Comparison of ENCODE assay signal across 9 cellular contexts in the genomic region with DNA sequence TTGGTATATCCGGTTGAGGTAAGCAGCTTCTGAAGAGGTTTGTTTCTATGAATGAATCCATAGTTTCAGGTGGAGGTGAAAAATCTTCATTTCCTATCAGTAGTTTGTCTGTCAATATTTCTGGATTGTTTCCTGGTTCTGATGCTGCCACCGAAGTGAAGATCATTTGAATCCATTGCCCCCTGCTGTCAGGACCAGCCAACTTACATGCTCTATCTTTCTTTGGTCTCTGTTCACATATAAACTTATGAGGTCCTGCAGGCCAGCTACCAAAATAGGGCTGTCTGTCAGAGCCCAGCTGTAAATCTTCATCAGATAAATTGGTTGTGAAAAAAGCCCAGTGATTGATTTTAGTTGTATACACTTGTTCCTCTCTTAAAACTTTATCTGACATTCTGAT. TPM values are rescaled to one million over a fixed set of nuclear protein-coding genes. Genes with fewer than 3 reads are reported as not detected.
DNase-seq lines count a peak whose midpoint lies in the region; ATAC-seq, FAIRE-seq and TF ChIP-seq lines count a peak whose summit lies in the region.
"Had no signal": no experiment of that assay in that cellular context is flagged by ENCODE, and none has a peak within 500 bp of the region (broad histone marks: within the 10 kb centered on the region; RNA-seq: fewer than 3 reads in every experiment).

No MANE protein-coding gene starts in this region.

- TF ChIP-seq RAD21 in GM12878 (IDR thresholded peaks at IDR 0.05; ENCODE audit: insufficient read depth, low read depth, low read length) = peak; percentile 67

- peak overlapping the region; percentile 55 for H2AFZ ChIP-seq in GM12878 (ENCODE audit: control insufficient read depth, low read depth, low read length)
- H2AFZ ChIP-seq: parathyroid adenoma had no signal

- no peaks in the 10 kb centered on the region for H3K79me2 ChIP-seq in GM12878 (ENCODE audit: control insufficient read depth, insufficient read depth, low read length)
- H3K79me2 ChIP-seq: parathyroid adenoma had no signal

- ATAC-seq in GM21737 (IDR thresholded peaks at IDR 0.05; ENCODE audit: unreplicated experiment) (peak; percentile 63), GM12878 (peak; percentile 93), mucosa of descending colon (peak; percentile 65), GM21723 (IDR thresholded peaks at IDR 0.05; ENCODE audit: unreplicated experiment) (no peak)

- H3K36me3 ChIP-seq in GM12878 (ENCODE audit: control insufficient read depth in 2 of 2, insufficient read depth in 2 of 2, low read length in 1 of 2) = no peaks in the 10 kb centered on the region
- H3K36me3 ChIP-seq in mucosa of descending colon (ENCODE audit: low read depth) = no peaks in the 10 kb centered on the region

- peak; percentile 27 for FAIRE-seq in GM12878 (lab: Jason Lieb, UNC)

- peaks cover 15% of the 10 kb centered on the region for H3K4me1 ChIP-seq in GM12878 (ENCODE audit: control insufficient read depth, insufficient read depth, low read length)
- H3K4me1 ChIP-seq in mucosa of descending colon (ENCODE audit: low read depth) = no peaks in the 10 kb centered on the region
- H3K4me1 ChIP-seq: parathyroid adenoma had no signal

- BruUV-seq in GM12878 (replicated peaks; lab: Mats Ljungman, UMichigan) = TSS peak; percentile 69

- TF ChIP-seq CTCF in GM12878 (IDR thresholded peaks at IDR 0.05 in 2 of 3, conservative IDR thresholded peaks at IDR 0.05 in 1 of 3; ENCODE audit: control insufficient read depth in 2 of 3, extremely low read depth in 1 of 3, insufficient read depth in 1 of 3, low read depth in 3 of 3, low read length in 3 of 3) (peak; percentile 55 to 62 (median 57); a peak in 5 of 6 replicates), mucosa of descending colon (IDR thresholded peaks at IDR 0.05) (no peak)

- CTCF ChIA-PET in GM12878 (lab: Yijun Ruan, JAX) = interaction anchor here (0.6 to 2.0 kb wide), 23 partner anchors 8 to 533 kb away, joined by 3 to 22 read pairs (median 4); a partner anchor contains a TSS
- CTCF ChIA-PET in HEK293T (lab: Yijun Ruan, JAX) = no interaction called here

- no peak for TF ChIP-seq POLR2A in GM12878 (IDR thresholded peaks at IDR 0.05; ENCODE audit: low read depth, low read length)

- POLR2A ChIA-PET in GM12878 (lab: Charles Lee) = interaction anchor here (0.5 to 1.5 kb wide), 3 partner anchors 8 to 20 kb away, joined by 3 to 10 read pairs (median 4); no protein-coding TSS in a partner anchor
- POLR2A ChIA-PET in HEK293T (lab: Yijun Ruan, JAX) = no interaction called here

- RAD21 ChIA-PET in GM12878 (lab: Charles Lee; ENCODE audit: unreplicated experiment) = interaction anchor here (0.8 to 2.4 kb wide), 6 partner anchors 58 to 533 kb away, joined by 3 to 10 read pairs (median 4); no protein-coding TSS in a partner anchor

- no peak for TF ChIP-seq EP300 in GM12878 (IDR thresholded peaks at IDR 0.05; ENCODE audit: borderline replicate concordance in 1 of 2, control insufficient read depth in 1 of 2, low read depth in 2 of 2, low read length in 2 of 2)

- intact Hi-C loops in GM12878 (cut with micrococcal nuclease; ENCODE audit: unreplicated experiment) = loop anchor here (2.0 to 5.0 kb wide), 3 partner anchors 126 to 196 kb away; no protein-coding TSS in a partner anchor
- intact Hi-C loops in mucosa of descending colon (cut with DNase I, micrococcal nuclease) = no loop called here

- H3K9ac ChIP-seq in GM12878 (ENCODE audit: control insufficient read depth, insufficient read depth, low read length) = no peak overlapping the region
- H3K9ac ChIP-seq: parathyroid adenoma had no signal

- SMC1A ChIA-PET in GM12878 (lab: Charles Lee; ENCODE audit: uncharacterized antibody, unreplicated experiment) = interaction anchor here (0.7 to 2.3 kb wide), 14 partner anchors 14 to 196 kb away, joined by 3 to 11 read pairs (median 4); a partner anchor contains a TSS

- H3K9me3 ChIP-seq in GM12878 (replicated peaks; ENCODE audit: control insufficient read depth, insufficient read depth, low read length) (no peaks in the 10 kb centered on the region), mucosa of descending colon (no peaks in the 10 kb centered on the region)

- H3K4me3 ChIP-seq in GM12878 (no peak overlapping the region), mucosa of descending colon (no peak overlapping the region)

- H3K4me2 ChIP-seq in GM12878 (ENCODE audit: control insufficient read depth, insufficient read depth) = peak overlapping the region; percentile 70

- H4K20me1 ChIP-seq in GM12878 (ENCODE audit: control insufficient read depth, insufficient read depth) = no peaks in the 10 kb centered on the region

- 0% methylated on average over 2 of the region's 2 CpGs for WGBS in GM12878 (ENCODE audit: insufficient coverage, insufficient replicate concordance, low lambda C conversion rate, missing lambda C conversion rate)

- DNase-seq in activated CD8-positive, alpha-beta memory T cell treated with anti-CD3 and anti-CD28 coated beads, Interleukin-2, amount 50 U/mL, for 4 hours = peak; percentile 47
- DNase-seq in activated CD8-positive, alpha-beta memory T cell treated with anti-CD3 and anti-CD28 coated beads for 24 hours = no peak
- DNase-seq in NCI-H146 (lab: John Stamatoyannopoulos, UW) (peak; percentile 9), GM12878 (ENCODE audit: low read depth, low spot score) (peak; percentile 60), mucosa of descending colon (peak in 2 of 3 donors; percentile 34 to 69), HEK293T (ENCODE audit: extremely low spot score) (no peak)

- in situ Hi-C loops in GM12878 (cut with MboI) = loop anchor here (25.0 kb wide), 1 partner anchor 1094 kb away; no protein-coding TSS in a partner anchor

- peak overlapping the region; percentile 62 for H3K27ac ChIP-seq in GM12878 (ENCODE audit: control insufficient read depth, insufficient read depth)
- H3K27ac ChIP-seq: parathyroid adenoma had no signal

- H3K27me3 ChIP-seq in GM12878 (replicated peaks in 1 of 2; ENCODE audit: control insufficient read depth in 2 of 2, insufficient read depth in 2 of 2, low read length in 1 of 2) = no peaks in the 10 kb centered on the region

TF ChIP-seq in GM12878, 131 proteins besides CTCF, POLR2A, EP300 and RAD21:
- TF ChIP-seq, protein P1, sequence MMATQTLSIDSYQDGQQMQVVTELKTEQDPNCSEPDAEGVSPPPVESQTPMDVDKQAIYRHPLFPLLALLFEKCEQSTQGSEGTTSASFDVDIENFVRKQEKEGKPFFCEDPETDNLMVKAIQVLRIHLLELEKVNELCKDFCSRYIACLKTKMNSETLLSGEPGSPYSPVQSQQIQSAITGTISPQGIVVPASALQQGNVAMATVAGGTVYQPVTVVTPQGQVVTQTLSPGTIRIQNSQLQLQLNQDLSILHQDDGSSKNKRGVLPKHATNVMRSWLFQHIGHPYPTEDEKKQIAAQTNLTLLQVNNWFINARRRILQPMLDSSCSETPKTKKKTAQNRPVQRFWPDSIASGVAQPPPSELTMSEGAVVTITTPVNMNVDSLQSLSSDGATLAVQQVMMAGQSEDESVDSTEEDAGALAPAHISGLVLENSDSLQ (IDR thresholded peaks at IDR 0.05) = peak; percentile 47; the same call in 1 of the 2 replicates
- no peak for TF ChIP-seq POLR2AphosphoS5 (IDR thresholded peaks at IDR 0.05; ENCODE audit: low read length)
- TF ChIP-seq SMC3 (IDR thresholded peaks at IDR 0.05; ENCODE audit: borderline replicate concordance, low read length) = peak; percentile 52
- no peak for TF ChIP-seq ZNF24 (IDR thresholded peaks at IDR 0.05)

TF ChIP-seq in HEK293T, 16 proteins besides CTCF, POLR2A, EP300 and RAD21:
- no peak for TF ChIP-seq TARDBP (IDR thresholded peaks at IDR 0.05)

RNA-seq across cellular contexts. Expression of a gene that starts 15.2 kb away (rescaled TPM):
- total RNA-seq in GM12878 (2013; cell fraction: nucleolus; rRNA removed) = 110 and 112 TPM in 2 replicates
- total RNA-seq in GM12878 (2014; rRNA removed) (11.6 and 14.7 TPM in 2 replicates), GM12878 (2014; rRNA removed; fragmentation: Illumina TruSeq; extraction: Trizol) (14.9 and 15.7 TPM in 2 replicates), GM12878 (2021) (11.2 and 12.0 TPM in 2 replicates), mucosa of descending colon (10 to 100 TPM in 2 of 3 donors, 1 to 10 TPM in 1; 8.5 to 14.1 (median 11.6) TPM)
- 13.8 TPM for polyA plus RNA-seq in GM12878 (2011; ENCODE audit: low read depth)
- polyA plus RNA-seq in GM12878 (2011; rRNA removed) (42.5 and 68.0 TPM in 2 replicates), GM12878 (2014; fragmentation: Illumina TruSeq; extraction: Trizol) (16.7 and 21.4 TPM in 2 replicates), GM12878 (2014; fragmentation: Nextera tagmentation; extraction: Ambion mirVana) (1 to 10 TPM; 3.3 to 5.7 TPM), GM12878 (2014; rRNA removed) (16.9 and 23.4 TPM in 2 replicates), GM12878 (2016; fragmentation: Nextera tagmentation; extraction: Ambion mirVana) (10 to 100 TPM; 16.9 to 18.7 TPM)
- polyA plus RNA-seq in GM12878 (2011; cell fraction: cytosol; rRNA removed) = 17.0 and 17.1 TPM in 2 replicates
- polyA plus RNA-seq in GM12878 (2011; cell fraction: nucleus; rRNA removed) = 42.6 and 52.4 TPM in 2 replicates
- polyA plus RNA-seq in GM12878 (2012) = 22.5 and 39.5 TPM in 2 replicates
- polyA minus RNA-seq in GM12878 (2011; rRNA and poly(A)+ RNA removed) = 14.9 and 16.4 TPM in 2 replicates
- polyA minus RNA-seq in GM12878 (2011; cell fraction: cytosol; rRNA and poly(A)+ RNA removed) = 3.8 and 7.6 TPM in 2 replicates
- 19.0 and 29.8 TPM in 2 replicates for polyA minus RNA-seq in GM12878 (2011; cell fraction: nucleus; rRNA and poly(A)+ RNA removed)

Comparison
In these comparisons a context has a peak if more than half of its experiments do, and no peak if none do; other contexts are left out.
1. DNase-seq: peak in activated CD8-positive, alpha-beta memory T cell treated with anti-CD3 and anti-CD28 coated beads, Interleukin-2, amount 50 U/mL, for 4 hours (single experiment), NCI-H146 (single experiment), GM12878 (single experiment) and mucosa of descending colon (2 of 3); none in activated CD8-positive, alpha-beta memory T cell treated with anti-CD3 and anti-CD28 coated beads for 24 hours (single experiment) and HEK293T (single experiment).